Comparison of ENCODE assay signal across 15 cellular contexts in genomic region chr2:102304711-102305591, GRCh38. TPM values are rescaled to one million over a fixed set of nuclear protein-coding genes. Genes with fewer than 3 reads are reported as not detected.
DNase-seq lines count a peak whose midpoint lies in the region; ATAC-seq, FAIRE-seq and TF ChIP-seq lines count a peak whose summit lies in the region.
"Had no signal": no experiment of that assay in that cellular context is flagged by ENCODE, and none has a peak within 500 bp of the region (broad histone marks: within the 10 kb centered on the region; RNA-seq: fewer than 3 reads in every experiment).

No MANE protein-coding gene starts in this region.

- WGBS in mesodermal cell (ENCODE audit: insufficient coverage in 2 of 2), 2 experiments, result 95 to 97% methylated on average over 8 to 9 of the region's 10 CpGs

- no peak overlapping the region for H3K27ac ChIP-seq in cardiac muscle cell
- peak overlapping the region in 1 of 2 donors; percentile 26 for H3K27ac ChIP-seq in right atrium auricular region
- peak overlapping the region; percentile 11 for H3K27ac ChIP-seq in mesodermal cell (ENCODE audit: low read depth, low read length, severe bottlenecking)
- H3K27ac ChIP-seq: ascending aorta, tibial nerve had no signal

- H3K4me1 ChIP-seq in cardiac muscle cell (ENCODE audit: low read depth) (peaks cover 12% of the 10 kb centered on the region), right atrium auricular region (no peaks in the 10 kb centered on the region), mesodermal cell (ENCODE audit: control insufficient read depth, insufficient read depth, low read length, poor library complexity, severe bottlenecking) (peaks cover 11% of the 10 kb centered on the region)
- H3K4me1 ChIP-seq: ascending aorta, esophagus squamous epithelium, tibial nerve had no signal

- H3K4me3 ChIP-seq in cardiac muscle cell, result no peak overlapping the region
- H3K4me3 ChIP-seq in right atrium auricular region, result no peak overlapping the region
- H3K4me3 ChIP-seq in mesodermal cell (ENCODE audit: extremely low read depth, insufficient read depth, low read length, poor library complexity, severe bottlenecking), result no peak overlapping the region
- H3K4me3 ChIP-seq: ascending aorta, esophagus squamous epithelium, tibial nerve had no signal

- ATAC-seq in HG03457 (IDR thresholded peaks at IDR 0.05; ENCODE audit: unreplicated experiment) (no peak), GM18867 (IDR thresholded peaks at IDR 0.05; ENCODE audit: unreplicated experiment) (no peak)
- ATAC-seq: Right ventricle myocardium inferior had no signal

- H3K9me3 ChIP-seq in cardiac muscle cell (ENCODE audit: low read depth) (no peaks in the 10 kb centered on the region), right atrium auricular region (no peaks in the 10 kb centered on the region), mesodermal cell (ENCODE audit: control insufficient read depth, low read length) (no peaks in the 10 kb centered on the region)
- H3K9me3 ChIP-seq: ascending aorta, esophagus squamous epithelium, tibial nerve had no signal

- H3K27me3 ChIP-seq in cardiac muscle cell, result no peaks in the 10 kb centered on the region
- no peaks in the 10 kb centered on the region for H3K27me3 ChIP-seq in right atrium auricular region
- H3K27me3 ChIP-seq: ascending aorta had no signal

- no peaks in the 10 kb centered on the region for H3K36me3 ChIP-seq in cardiac muscle cell
- no peaks in the 10 kb centered on the region for H3K36me3 ChIP-seq in right atrium auricular region
- no peaks in the 10 kb centered on the region for H3K36me3 ChIP-seq in mesodermal cell (ENCODE audit: control insufficient read depth, insufficient read depth, low read length)
- H3K36me3 ChIP-seq: ascending aorta, esophagus squamous epithelium, tibial nerve had no signal

- TF ChIP-seq CTCF in cardiac muscle cell (IDR thresholded peaks at IDR 0.05; ENCODE audit: low read depth, low read length) (no peak), right atrium auricular region (IDR thresholded peaks at IDR 0.05) (no peak)

- peak; percentile 35 for FAIRE-seq in urothelium cell line (lab: Jason Lieb, UNC)

- DNase-seq in cardiac muscle cell (ENCODE audit: low read depth in 1 of 2, low spot score in 1 of 2) (peak; percentile 21 to 36), right atrium auricular region (ENCODE audit: low spot score) (no peak), urothelium cell line (ENCODE audit: low spot score) (no peak), AG08395 (ENCODE audit: low spot score) (no peak)
- peak; percentile 54 to 60 for DNase-seq in activated T-cell treated with anti-CD3 and anti-CD28 coated beads, Interleukin-2, amount 50 U/mL, for 48 hours
- DNase-seq: esophagus squamous epithelium, Karpas-422, NCI-H1417, T-helper 9 cell had no signal

RNA-seq across cellular contexts. Expression of gene IL1RL1, which starts 6.4 kb away (rescaled TPM):
- total RNA-seq in cardiac muscle cell, result not detected in 2 replicates
- polyA plus RNA-seq in cardiac muscle cell, result not detected in 2 replicates
- total RNA-seq in right atrium auricular region, result 10 to 100 TPM in 1 of 2 donors, 1 to 10 TPM in 1; 4.8 to 65.3 TPM
- 2.6 TPM for polyA plus RNA-seq in mesodermal cell (2013, experiment 1 of 2)
- 1.4 TPM for polyA plus RNA-seq in mesodermal cell (2013, experiment 2 of 2)

RNA-seq across cellular contexts. Expression of gene IL18R1, which starts 50.6 kb away (rescaled TPM):
- total RNA-seq in cardiac muscle cell (0.07 and 0.12 TPM in 2 replicates), right atrium auricular region (1 to 10 TPM; 1.9 to 5.0 TPM)
- 0.04 and 0.47 TPM in 2 replicates for polyA plus RNA-seq in cardiac muscle cell
- polyA plus RNA-seq in mesodermal cell (2013, experiment 1 of 2), result 2.9 TPM
- 2.2 TPM for polyA plus RNA-seq in mesodermal cell (2013, experiment 2 of 2)

Comparison
In these comparisons a context has a peak if more than half of its experiments do, and no peak if none do; other contexts are left out.
1. DNase-seq: peak in cardiac muscle cell (2 of 2) and activated T-cell treated with anti-CD3 and anti-CD28 coated beads, Interleukin-2, amount 50 U/mL, for 48 hours (2 of 2); none in right atrium auricular region (single experiment), urothelium cell line (single experiment) and AG08395 (single experiment).